ENCODE assay signal across 17 cellular contexts in genomic region chr11:17026487-17027082, GRCh38. TPM values are rescaled to one million over a fixed set of nuclear protein-coding genes. Genes with fewer than 3 reads are reported as not detected.
DNase-seq lines count a peak whose midpoint lies in the region; ATAC-seq and TF ChIP-seq lines count a peak whose summit lies in the region.
"Had no signal": no experiment of that assay in that cellular context is flagged by ENCODE, and none has a peak within 500 bp of the region (broad histone marks: within the 10 kb centered on the region; RNA-seq: fewer than 3 reads in every experiment).

No MANE protein-coding gene starts in this region.

- H3K4me1 ChIP-seq in right lobe of liver (peaks cover 0 to 4% (median 0%) of the 10 kb centered on the region in 4 donors), osteoblast (ENCODE audit: insufficient read depth, low read length) (no peaks in the 10 kb centered on the region), hepatocyte (ENCODE audit: insufficient read depth) (no peaks in the 10 kb centered on the region)
- H3K4me1 ChIP-seq: A549, BE2C had no signal

- H3K9me3 Mint-ChIP-seq in activated CD8-positive, alpha-beta T cell treated with anti-CD3 and anti-CD28 coated beads for 36 hours: no peaks in the 10 kb centered on the region

- peak in 3 of 4 donors; percentile 26 to 47 (median 36) for ATAC-seq in right lobe of liver
- no peak for ATAC-seq in activated CD8-positive, alpha-beta T cell treated with anti-CD3 and anti-CD28 coated beads for 36 hours

- H3K79me2 ChIP-seq in osteoblast (ENCODE audit: insufficient read depth, low read length): no peaks in the 10 kb centered on the region
- H3K79me2 ChIP-seq in hepatocyte: no peaks in the 10 kb centered on the region

- no peaks in the 10 kb centered on the region for H3K4me1 Mint-ChIP-seq in activated CD8-positive, alpha-beta T cell treated with anti-CD3 and anti-CD28 coated beads for 36 hours (ENCODE audit: low read depth)
- H3K4me1 Mint-ChIP-seq: CD4-positive, alpha-beta memory T cell had no signal

- no peak overlapping the region for H3K27ac Mint-ChIP-seq in activated CD8-positive, alpha-beta T cell treated with anti-CD3 and anti-CD28 coated beads for 36 hours

- no peaks in the 10 kb centered on the region for H3K36me3 Mint-ChIP-seq in activated CD8-positive, alpha-beta T cell treated with anti-CD3 and anti-CD28 coated beads for 36 hours (ENCODE audit: low read depth)

- no peak overlapping the region for H3K4me3 ChIP-seq in choroid plexus epithelial cell (ENCODE audit: low read depth, low read length)
- H3K4me3 ChIP-seq in right lobe of liver: no peak overlapping the region
- no peak overlapping the region for H3K4me3 ChIP-seq in osteoblast (ENCODE audit: insufficient read depth, low read length)
- no peak overlapping the region for H3K4me3 ChIP-seq in MG63
- no peak overlapping the region for H3K4me3 ChIP-seq in hepatocyte
- H3K4me3 ChIP-seq: A549, GM23248 had no signal

- H2AFZ ChIP-seq in osteoblast (ENCODE audit: low read length) (no peak overlapping the region), hepatocyte (no peak overlapping the region)
- H2AFZ ChIP-seq: GM23248 had no signal

- CTCF ChIA-PET in activated CD8-positive, alpha-beta T cell treated with anti-CD3 and anti-CD28 coated beads for 36 hours (lab: Charles Lee): interaction anchor here (1.0 kb wide), 1 partner anchor 36 kb away, joined by 3 read pairs; no protein-coding TSS in a partner anchor

- no peaks in the 10 kb centered on the region for H3K9me3 ChIP-seq in right lobe of liver
- H3K9me3 ChIP-seq in osteoblast (ENCODE audit: low read depth, low read length): no peaks in the 10 kb centered on the region
- H3K9me3 ChIP-seq in MG63: no peaks in the 10 kb centered on the region
- no peaks in the 10 kb centered on the region for H3K9me3 ChIP-seq in hepatocyte (ENCODE audit: low read depth)
- H3K9me3 ChIP-seq: A549, BE2C had no signal

- intact Hi-C loops in right lobe of liver (cut with DNase I): no loop called here
- intact Hi-C loops in activated CD8-positive, alpha-beta T cell treated with anti-CD3 and anti-CD28 coated beads for 36 hours (cut with micrococcal nuclease): no loop called here

- H3K4me2 ChIP-seq in osteoblast (ENCODE audit: insufficient read depth, low read length) (no peak overlapping the region), hepatocyte (no peak overlapping the region)
- H3K4me2 ChIP-seq: A549 had no signal

- H3K36me3 ChIP-seq in right lobe of liver (no peaks in the 10 kb centered on the region), osteoblast (ENCODE audit: insufficient read depth, low read length) (no peaks in the 10 kb centered on the region), MG63 (no peaks in the 10 kb centered on the region), hepatocyte (replicated peaks; ENCODE audit: insufficient read depth, low read depth) (no peaks in the 10 kb centered on the region)
- H3K36me3 ChIP-seq: BE2C had no signal

- H3K27ac ChIP-seq in right lobe of liver (no peak overlapping the region), osteoblast (ENCODE audit: low read depth, low read length) (no peak overlapping the region), hepatocyte (no peak overlapping the region)
- H3K27ac ChIP-seq: A549, C4-2B, GM23248 had no signal

- H3K27me3 ChIP-seq in right lobe of liver (no peaks in the 10 kb centered on the region), osteoblast (ENCODE audit: insufficient read depth, low read length) (peaks cover under 1% of the 10 kb centered on the region), MG63 (no peaks in the 10 kb centered on the region), hepatocyte (no peaks in the 10 kb centered on the region)
- H3K27me3 ChIP-seq: BE2C had no signal

- H3K27me3 Mint-ChIP-seq in activated CD8-positive, alpha-beta T cell treated with anti-CD3 and anti-CD28 coated beads for 36 hours: no peaks in the 10 kb centered on the region
- H3K27me3 Mint-ChIP-seq: CD4-positive, alpha-beta memory T cell had no signal

- H4K20me1 ChIP-seq in osteoblast (ENCODE audit: insufficient read depth, low read length) (no peaks in the 10 kb centered on the region), hepatocyte (ENCODE audit: insufficient read depth, poor library complexity, severe bottlenecking) (no peaks in the 10 kb centered on the region)

- no peaks in the 10 kb centered on the region for H3K9me2 ChIP-seq in hepatocyte (replicated peaks; ENCODE audit: insufficient read depth)

- TF ChIP-seq POLR2A in right lobe of liver (IDR thresholded peaks at IDR 0.05): no peak

- WGBS in right lobe of liver (ENCODE audit: insufficient coverage, low coverage, low lambda C conversion rate, missing lambda C conversion rate): 78% methylated on average over 3 of the region's 3 CpGs
- WGBS in hepatocyte (ENCODE audit: low lambda C conversion rate, missing lambda C conversion rate): 94% methylated on average over 3 of the region's 3 CpGs

- POLR2A ChIA-PET in activated CD8-positive, alpha-beta T cell treated with anti-CD3 and anti-CD28 coated beads for 36 hours (lab: Charles Lee): no interaction called here

- no peak overlapping the region for H3K4me3 Mint-ChIP-seq in activated CD8-positive, alpha-beta T cell treated with anti-CD3 and anti-CD28 coated beads for 36 hours
- H3K4me3 Mint-ChIP-seq: CD4-positive, alpha-beta memory T cell had no signal

- DNase-seq in choroid plexus epithelial cell (ENCODE audit: low read depth) (peak; percentile 17), right lobe of liver (no peak), osteoblast (ENCODE audit: insufficient read length, low spot score, missing footprints) (peak; percentile 68), MG63 (no peak), NCI-H345 treated with DMSO at 0.1 percent for 48 hours (lab: John Stamatoyannopoulos, UW; ENCODE audit: unreplicated experiment) (no peak), hepatocyte (ENCODE audit: low spot score) (no peak)
- DNase-seq in activated CD8-positive, alpha-beta T cell treated with anti-CD3 and anti-CD28 coated beads for 36 hours: no peak
- DNase-seq: BE2C; CD4-positive, alpha-beta memory T cell; COR-L47; DMS153; DND-41; GDM1; GM23248; H7 had no signal

- TF ChIP-seq CTCF in choroid plexus epithelial cell (conservative IDR thresholded peaks at IDR 0.05; ENCODE audit: low read depth, low read length): no peak
- TF ChIP-seq CTCF in right lobe of liver (IDR thresholded peaks at IDR 0.05): no peak
- no peak for TF ChIP-seq CTCF in osteoblast (IDR thresholded peaks at IDR 0.05; ENCODE audit: extremely low read depth, low read depth, low read length)
- TF ChIP-seq CTCF in activated CD8-positive, alpha-beta T cell treated with anti-CD3 and anti-CD28 coated beads for 36 hours (IDR thresholded peaks at IDR 0.05): no peak
- TF ChIP-seq CTCF in hepatocyte (IDR thresholded peaks at IDR 0.05; ENCODE audit: poor library complexity): no peak

RNA-seq across cellular contexts. Expression of gene PLEKHA7, which starts 12.4 kb away (rescaled TPM):
- total RNA-seq in right lobe of liver (10 to 100 TPM; 12.7 to 26.7 (median 21.5) TPM), osteoblast (0.29 and 1.1 TPM in 2 replicates), hepatocyte (25.4 and 35.6 TPM in 2 replicates)
- not detected in 2 replicates for total RNA-seq in MG63 (2014; rRNA removed; shearing (Covaris generic); ENCODE audit: low replicate concordance)
- 1 to 10 TPM; 6.0 to 6.6 TPM for total RNA-seq in activated CD8-positive, alpha-beta T cell treated with anti-CD3 and anti-CD28 coated beads for 36 hours
- polyA plus RNA-seq in hepatocyte: 16.7 and 18.2 TPM in 2 replicates
- polyA plus RNA-seq: GM23248 had no signal

RNA-seq across cellular contexts. Expression of gene RPS13, which starts 50.9 kb away (rescaled TPM):
- total RNA-seq in right lobe of liver (100 to 1,000 TPM; 303 to 496 (median 339) TPM), osteoblast (762 and 793 TPM in 2 replicates), hepatocyte (1,042 and 1,135 TPM in 2 replicates)
- 775 and 982 TPM in 2 replicates for total RNA-seq in MG63 (2014; rRNA removed; shearing (Covaris generic); ENCODE audit: low replicate concordance)
- total RNA-seq in activated CD8-positive, alpha-beta T cell treated with anti-CD3 and anti-CD28 coated beads for 36 hours: 1,000 to 10,000 TPM; 1,728 to 1,739 TPM
- polyA plus RNA-seq in hepatocyte: 567 and 644 TPM in 2 replicates

Comparison
In these comparisons a context has a peak if more than half of its experiments do, and no peak if none do; other contexts are left out.
1. DNase-seq: peak in choroid plexus epithelial cell (single experiment) and osteoblast (single experiment); none in right lobe of liver (0 of 3), MG63 (single experiment), activated CD8-positive, alpha-beta T cell treated with anti-CD3 and anti-CD28 coated beads for 36 hours (single experiment), NCI-H345 treated with DMSO at 0.1 percent for 48 hours (single experiment) and hepatocyte (single experiment).